In the genomic region with DNA sequence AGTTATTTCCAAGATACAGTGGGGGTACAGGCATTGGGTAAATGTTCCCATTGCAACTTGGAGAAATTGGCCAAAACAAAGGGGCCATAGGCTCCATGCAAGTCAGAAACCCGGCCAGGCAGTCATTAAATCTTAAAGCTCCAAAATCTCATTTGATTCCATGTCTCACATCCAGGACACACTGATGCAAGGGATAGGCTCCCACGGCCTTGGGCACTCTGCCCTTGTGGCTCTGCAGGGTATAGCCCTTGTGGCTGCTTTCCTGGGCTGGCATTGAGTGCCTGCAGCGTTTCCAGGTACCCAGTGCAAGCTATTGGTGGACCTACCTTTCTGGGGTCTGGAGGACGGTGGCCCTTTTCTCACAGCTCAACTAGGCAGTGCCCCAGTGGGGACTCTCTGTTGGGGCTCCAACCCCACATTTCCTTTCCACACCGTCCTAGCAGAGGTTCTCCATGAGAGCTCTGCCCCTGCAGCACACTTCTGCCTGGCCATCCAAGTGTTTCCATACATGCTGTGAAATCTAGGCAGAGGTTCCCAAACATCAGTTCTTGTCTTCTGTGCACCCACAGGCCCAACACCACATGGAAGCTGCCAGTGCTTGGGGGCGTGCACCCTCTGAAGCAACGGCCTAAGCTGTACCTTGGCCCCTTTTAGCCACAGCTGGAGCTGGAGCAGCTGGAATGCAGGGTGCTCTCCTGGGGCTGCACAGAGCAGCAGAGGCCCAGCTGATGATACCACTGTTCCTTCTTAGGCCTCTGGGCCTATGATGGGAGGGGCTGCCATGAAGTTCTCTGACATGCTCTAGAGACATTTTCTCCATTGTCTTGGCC, we compare ENCODE assay signal across 21 cellular contexts.
"Had no signal": no experiment of that assay in that cellular context is flagged by ENCODE, and none has a peak within 500 bp of the region (broad histone marks: within the 10 kb centered on the region; RNA-seq: fewer than 3 reads in every experiment).

No MANE protein-coding gene starts in this region.

- H3K27me3 ChIP-seq: esophagus squamous epithelium, gastroesophageal sphincter, neural progenitor cell, pancreas had no signal

- H3K9me3 Mint-ChIP-seq: effector memory CD8-positive, alpha-beta T cell; immature natural killer cell; mesothelial cell of epicardium; natural killer cell had no signal

- H3K36me3 ChIP-seq: esophagus squamous epithelium, gastroesophageal sphincter, neural progenitor cell, pancreas had no signal

- H3K36me3 Mint-ChIP-seq: mesothelial cell of epicardium, natural killer cell had no signal

- H3K9ac ChIP-seq: neural progenitor cell had no signal

- H3K4me1 ChIP-seq: esophagus squamous epithelium, gastroesophageal sphincter, pancreas had no signal

- H3K27ac ChIP-seq: esophagus squamous epithelium, gastroesophageal sphincter, neural progenitor cell, pancreas had no signal

- H3K4me2 ChIP-seq: neural progenitor cell had no signal

- FAIRE-seq: colon, kidney, pancreas, small intestine, urothelium cell line had no signal

- H2AFZ ChIP-seq: neural progenitor cell had no signal

- H3K27ac Mint-ChIP-seq: dendritic cell treated with granulocyte-macrophage colony-stimulating factor and Interleukin-4, amounts not matched to agents 40 ng/mL and 50 ng/mL, for 4 days; effector memory CD8-positive, alpha-beta T cell; immature natural killer cell; mesothelial cell of epicardium; natural killer cell; neural progenitor cell; progenitor cell of endocrine pancreas; type B pancreatic cell had no signal

- H3K4me1 Mint-ChIP-seq: immature natural killer cell, mesothelial cell of epicardium had no signal

- H3K4me3 ChIP-seq: esophagus squamous epithelium, gastroesophageal sphincter, neural progenitor cell, pancreas had no signal

- ATAC-seq: effector memory CD8-positive, alpha-beta T cell; gastroesophageal sphincter; left cardiac atrium; natural killer cell; right cardiac atrium had no signal

- H3K27me3 Mint-ChIP-seq: dendritic cell treated with granulocyte-macrophage colony-stimulating factor and Interleukin-4, amounts not matched to agents 40 ng/mL and 50 ng/mL, for 4 days; effector memory CD8-positive, alpha-beta T cell; progenitor cell of endocrine pancreas; type B pancreatic cell had no signal

- H3K9me3 ChIP-seq: esophagus squamous epithelium, gastroesophageal sphincter, pancreas had no signal

- H3K4me3 Mint-ChIP-seq: dendritic cell treated with granulocyte-macrophage colony-stimulating factor and Interleukin-4, amounts not matched to agents 40 ng/mL and 50 ng/mL, for 4 days; effector memory CD8-positive, alpha-beta T cell; immature natural killer cell; mesothelial cell of epicardium; natural killer cell; neural progenitor cell; type B pancreatic cell had no signal

- DNase-seq: cerebellar nuclear complex; effector memory CD8-positive, alpha-beta T cell; esophagus squamous epithelium; immature natural killer cell; kidney; left cardiac atrium; natural killer cell; occipital lobe; pancreas; small intestine; stimulated activated CD4-positive, alpha-beta T cell treated with anti-CD3 and anti-CD28 coated beads, Interleukin-12 subunit alpha, Interleukin-12 subunit beta, amount 100 ng/mL, for 4 hours; stimulated activated naive CD4-positive, alpha-beta T cell treated with Interleukin-2 at 50 U/mL for 16 hours had no signal
